8 cellular contexts compared by ENCODE assay signal in the genomic region with DNA sequence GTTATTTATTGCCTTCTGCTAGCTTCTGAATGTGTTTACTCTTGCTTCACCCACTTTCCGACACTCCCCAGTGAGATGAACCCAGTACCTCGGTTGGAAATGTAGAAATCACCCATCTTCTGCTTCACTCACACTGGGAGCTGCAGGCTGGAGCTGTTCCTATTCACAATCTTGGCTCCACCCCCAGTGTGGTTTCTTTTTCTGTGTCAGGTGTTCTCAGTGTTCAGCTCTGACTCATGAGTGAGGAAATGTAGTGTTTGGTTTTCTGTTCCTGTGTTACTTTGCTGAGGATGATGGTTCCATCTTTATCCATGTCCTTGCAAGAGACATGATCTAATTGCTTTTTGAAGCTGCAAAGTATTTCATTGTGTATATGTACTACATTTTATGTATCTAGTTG.
DNase-seq lines count a peak whose midpoint lies in the region; ATAC-seq and TF ChIP-seq lines count a peak whose summit lies in the region.
"Not testable (repeated sequence)": the region's sequence is repeated elsewhere in the genome, so short reads cannot be mapped to it uniquely, and the experiment has no call there.

No MANE protein-coding gene starts in this region.

- H3K9me3 Mint-ChIP-seq in CD4-positive, CD25-positive, alpha-beta regulatory T cell; activated naive CD4-positive, alpha-beta T cell treated with anti-CD3 and anti-CD28 coated beads, Interleukin-2, amount 50 U/mL, for 72 hours: not testable (repeated sequence)

- intact Hi-C loops in upper lobe of right lung (cut with DNase I) = not testable (repeated sequence)

- not testable (repeated sequence) for H3K4me3 ChIP-seq in CD4-positive, CD25-positive, alpha-beta regulatory T cell (ENCODE audit: low read depth, low read length); RWPE2 (ENCODE audit: severe bottlenecking); upper lobe of right lung

- peak; percentile 34 to 74 for ATAC-seq in CD4-positive, CD25-positive, alpha-beta regulatory T cell (ENCODE audit: low read depth in 2 of 2)
- ATAC-seq in GM19452 (IDR thresholded peaks at IDR 0.05; ENCODE audit: unreplicated experiment) (peak; percentile 89), GM21619 (IDR thresholded peaks at IDR 0.05; ENCODE audit: unreplicated experiment) (peak; percentile 77), HG02884 (IDR thresholded peaks at IDR 0.05; ENCODE audit: unreplicated experiment) (peak; percentile 70), HG03460 (IDR thresholded peaks at IDR 0.05; ENCODE audit: unreplicated experiment) (peak; percentile 67), RWPE2 (ENCODE audit: low read depth) (peak; percentile 100), upper lobe of right lung (peak; percentile 49)
- ATAC-seq in activated naive CD4-positive, alpha-beta T cell treated with anti-CD3 and anti-CD28 coated beads, Interleukin-2, amount 50 U/mL, for 72 hours = peak; percentile 36 to 71

- H3K27me3 ChIP-seq in CD4-positive, CD25-positive, alpha-beta regulatory T cell (ENCODE audit: control insufficient read depth, insufficient read depth, low read length); RWPE2 (ENCODE audit: insufficient read depth, poor library complexity, severe bottlenecking); upper lobe of right lung: not testable (repeated sequence)

- H3K27ac ChIP-seq in CD4-positive, CD25-positive, alpha-beta regulatory T cell (ENCODE audit: insufficient read depth, low read length, poor library complexity, severe bottlenecking); RWPE2 (ENCODE audit: poor library complexity, severe bottlenecking); upper lobe of right lung: not testable (repeated sequence)

- H3K4me3 Mint-ChIP-seq in CD4-positive, CD25-positive, alpha-beta regulatory T cell = not testable (repeated sequence)

- H3K4me1 Mint-ChIP-seq in CD4-positive, CD25-positive, alpha-beta regulatory T cell = not testable (repeated sequence)

- H3K9me3 ChIP-seq in CD4-positive, CD25-positive, alpha-beta regulatory T cell (ENCODE audit: control insufficient read depth in 2 of 2, low read length in 2 of 2); RWPE2 (ENCODE audit: severe bottlenecking); upper lobe of right lung: not testable (repeated sequence)

- H3K27me3 Mint-ChIP-seq in CD4-positive, CD25-positive, alpha-beta regulatory T cell = not testable (repeated sequence)

- DNase-seq in CD4-positive, CD25-positive, alpha-beta regulatory T cell; RWPE2 (ENCODE audit: low spot score); activated naive CD4-positive, alpha-beta T cell treated with anti-CD3 and anti-CD28 coated beads, Interleukin-2, amount 50 U/mL, for 72 hours (ENCODE audit: low spot score in 2 of 2); upper lobe of right lung: not testable (repeated sequence)

- not testable (repeated sequence) for H3K36me3 ChIP-seq in CD4-positive, CD25-positive, alpha-beta regulatory T cell (ENCODE audit: control insufficient read depth, insufficient read depth, low read length); RWPE2 (ENCODE audit: low read depth); upper lobe of right lung

- TF ChIP-seq CTCF in RWPE2 (IDR thresholded peaks at IDR 0.05; ENCODE audit: poor library complexity, severe bottlenecking); upper lobe of right lung (IDR thresholded peaks at IDR 0.05): not testable (repeated sequence)

- H3K27ac Mint-ChIP-seq in CD4-positive, CD25-positive, alpha-beta regulatory T cell; activated naive CD4-positive, alpha-beta T cell treated with anti-CD3 and anti-CD28 coated beads, Interleukin-2, amount 50 U/mL, for 72 hours: not testable (repeated sequence)

- H3K4me1 ChIP-seq in CD4-positive, CD25-positive, alpha-beta regulatory T cell (ENCODE audit: control insufficient read depth, insufficient read depth, low read length, poor library complexity, severe bottlenecking); RWPE2 (ENCODE audit: insufficient read depth, poor library complexity, severe bottlenecking); upper lobe of right lung: not testable (repeated sequence)

- not testable (repeated sequence) for H3K36me3 Mint-ChIP-seq in CD4-positive, CD25-positive, alpha-beta regulatory T cell; activated naive CD4-positive, alpha-beta T cell treated with anti-CD3 and anti-CD28 coated beads, Interleukin-2, amount 50 U/mL, for 72 hours

Comparison
In these comparisons a context has a peak if more than half of its experiments do, and no peak if none do; other contexts are left out.
1. ATAC-seq: peak in every context shown above with its lines; median percentile 100 in RWPE2; 89 in GM19452; 77 in GM21619; 70 in HG02884; 67 in HG03460; 54 in CD4-positive, CD25-positive, alpha-beta regulatory T cell; 54 in activated naive CD4-positive, alpha-beta T cell treated with anti-CD3 and anti-CD28 coated beads, Interleukin-2, amount 50 U/mL, for 72 hours; 49 in upper lobe of right lung.